In genomic region chr9:15104826-15105420, GRCh38 we compare ENCODE assay signal across 8 cellular contexts.
DNase-seq lines count a peak whose midpoint lies in the region; ATAC-seq, FAIRE-seq and TF ChIP-seq lines count a peak whose summit lies in the region.

No MANE protein-coding gene starts in this region.

- intact Hi-C loops in prostate gland (cut with DNase I), result loop anchor here (10.0 kb wide), 2 partner anchors 60 to 500 kb away; no protein-coding TSS in a partner anchor

- peaks cover 7% of the 10 kb centered on the region for H3K27me3 Mint-ChIP-seq in activated CD4-positive, alpha-beta memory T cell treated with anti-CD3 and anti-CD28 coated beads, Interleukin-2, amount 10 ng/mL, durations not matched to agents 7 days and 5 days

- no peaks in the 10 kb centered on the region for H3K4me1 ChIP-seq in prostate gland (replicated peaks)

- no peaks in the 10 kb centered on the region for H3K27me3 ChIP-seq in prostate gland (replicated peaks; ENCODE audit: insufficient read depth)

- no peak for DNase-seq in D721Med (ENCODE audit: insufficient read length, low spot score)
- peak; percentile 31 for DNase-seq in NCI-H345 (lab: John Stamatoyannopoulos, UW)
- DNase-seq in activated CD4-positive, alpha-beta memory T cell treated with anti-CD3 and anti-CD28 coated beads, Interleukin-2, amount 10 ng/mL, durations not matched to agents 7 days and 5 days, result peak; percentile 29
- peak; percentile 42 for DNase-seq in fibroblast of peridontal ligament (ENCODE audit: extremely low read depth)
- peak; percentile 5 for DNase-seq in prostate gland (ENCODE audit: low spot score)
- no peak for DNase-seq in GOT3 (lab: John Stamatoyannopoulos, UW)

- no peaks in the 10 kb centered on the region for H3K36me3 Mint-ChIP-seq in activated CD4-positive, alpha-beta memory T cell treated with anti-CD3 and anti-CD28 coated beads, Interleukin-2, amount 10 ng/mL, durations not matched to agents 7 days and 5 days (ENCODE audit: low read depth)

- H3K9me3 ChIP-seq in prostate gland, result no peaks in the 10 kb centered on the region

- no peaks in the 10 kb centered on the region for H3K9me3 Mint-ChIP-seq in activated CD4-positive, alpha-beta memory T cell treated with anti-CD3 and anti-CD28 coated beads, Interleukin-2, amount 10 ng/mL, durations not matched to agents 7 days and 5 days

- no peak overlapping the region for H3K27ac Mint-ChIP-seq in activated CD4-positive, alpha-beta memory T cell treated with anti-CD3 and anti-CD28 coated beads, Interleukin-2, amount 10 ng/mL, durations not matched to agents 7 days and 5 days

- peak; percentile 38 for FAIRE-seq in D721Med (lab: Jason Lieb, UNC)

- H3K27ac ChIP-seq in prostate gland, result no peak overlapping the region

- no peak overlapping the region for H3K4me3 Mint-ChIP-seq in activated CD4-positive, alpha-beta memory T cell treated with anti-CD3 and anti-CD28 coated beads, Interleukin-2, amount 10 ng/mL, durations not matched to agents 7 days and 5 days

- no peaks in the 10 kb centered on the region for H3K4me1 Mint-ChIP-seq in activated CD4-positive, alpha-beta memory T cell treated with anti-CD3 and anti-CD28 coated beads, Interleukin-2, amount 10 ng/mL, durations not matched to agents 7 days and 5 days

- no peak for TF ChIP-seq POLR2A in prostate gland (IDR thresholded peaks at IDR 0.05)

- POLR2A ChIA-PET in activated CD4-positive, alpha-beta memory T cell treated with anti-CD3 and anti-CD28 coated beads, Interleukin-2, amount 10 ng/mL, durations not matched to agents 7 days and 5 days (lab: Charles Lee), result no interaction called here

- ATAC-seq in GM19023 (IDR thresholded peaks at IDR 0.05; ENCODE audit: unreplicated experiment) (peak; percentile 86), HG03064 (IDR thresholded peaks at IDR 0.05; ENCODE audit: low read depth, unreplicated experiment) (peak; percentile 73)

- H3K4me3 ChIP-seq in prostate gland, result no peak overlapping the region

- CTCF ChIA-PET in activated CD4-positive, alpha-beta memory T cell treated with anti-CD3 and anti-CD28 coated beads, Interleukin-2, amount 10 ng/mL, durations not matched to agents 7 days and 5 days (lab: Charles Lee), result interaction anchor here (0.8 to 5.0 kb wide), 2 partner anchors 10 to 31 kb away, joined by 3 to 52 read pairs; no protein-coding TSS in a partner anchor

- WGBS in prostate gland, result 32% methylated on average over 4 of the region's 4 CpGs

- TF ChIP-seq CTCF in D721Med (IDR thresholded peaks at IDR 0.05; ENCODE audit: insufficient read depth, missing control alignments), result peak; percentile 69
- TF ChIP-seq CTCF in prostate gland (IDR thresholded peaks at IDR 0.05), result peak in 3 of 4 experiments; percentile 39 to 54 (median 46)

- H3K36me3 ChIP-seq in prostate gland, result no peaks in the 10 kb centered on the region

Comparison
In these comparisons a context has a peak if more than half of its experiments do, and no peak if none do; other contexts are left out.
1. DNase-seq: peak in NCI-H345 (single experiment), activated CD4-positive, alpha-beta memory T cell treated with anti-CD3 and anti-CD28 coated beads, Interleukin-2, amount 10 ng/mL, durations not matched to agents 7 days and 5 days (single experiment), fibroblast of peridontal ligament (single experiment) and prostate gland (single experiment); none in D721Med (single experiment) and GOT3 (single experiment).